Comparison of ENCODE assay signal across 22 cellular contexts in the genomic region with DNA sequence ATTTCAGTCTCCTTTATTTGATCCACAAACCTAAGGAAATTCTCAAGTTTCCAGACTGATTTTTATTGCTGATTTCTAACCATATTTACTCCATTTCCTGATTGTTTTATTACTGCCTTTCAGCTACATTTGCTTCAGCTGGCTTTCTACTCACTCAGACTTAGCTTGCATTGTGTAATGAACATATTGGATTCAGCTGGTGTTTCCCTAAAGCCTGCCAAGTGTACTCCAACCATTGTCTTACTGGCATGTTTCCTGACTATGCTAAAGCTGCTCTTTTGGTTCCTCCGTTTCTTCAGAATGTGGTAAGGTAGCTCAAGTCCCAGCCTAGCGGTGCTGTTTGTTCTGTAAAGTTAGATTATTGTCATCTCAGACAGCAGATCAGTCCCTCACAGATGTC. TPM values are rescaled to one million over a fixed set of nuclear protein-coding genes. Genes with fewer than 3 reads are reported as not detected.
DNase-seq lines count a peak whose midpoint lies in the region; ATAC-seq and TF ChIP-seq lines count a peak whose summit lies in the region.
"Had no signal": no experiment of that assay in that cellular context is flagged by ENCODE, and none has a peak within 500 bp of the region (broad histone marks: within the 10 kb centered on the region; RNA-seq: fewer than 3 reads in every experiment).

No MANE protein-coding gene starts in this region.

- in situ Hi-C loops in G401 (cut with HindIII; ENCODE audit: low sequenced_read_pairs): no loop called here

- H3K4me3 ChIP-seq in fibroblast of the aortic adventitia (ENCODE audit: low read depth, low read length) (no peak overlapping the region), skeletal muscle cell (ENCODE audit: low read depth, low read length) (no peak overlapping the region)
- H3K4me3 ChIP-seq: GM12878, HAP-1, left lung, right atrium auricular region had no signal

- ATAC-seq in HG03025 (IDR thresholded peaks at IDR 0.05; ENCODE audit: low FRiP score, unreplicated experiment): no peak
- ATAC-seq: activated CD8-positive, alpha-beta memory T cell treated with anti-CD3 and anti-CD28 coated beads, Interleukin-2, amount 10 ng/mL, durations not matched to agents 7 days and 5 days; activated T-helper 17 cell treated with anti-CD3 and anti-CD28 coated beads, Interleukin-2, amount 50 U/mL, for 72 hours; GM12878; left lung; stimulated activated memory B cell treated with anti-CD40 and anti-IgM and Interleukin-4, amounts not matched to agents 10 μg/mL and 1 μg/mL and 100 μg/mL, for 72 hours had no signal

- TF ChIP-seq CTCF in fibroblast of the aortic adventitia (IDR thresholded peaks at IDR 0.05; ENCODE audit: insufficient read depth, low read length): no peak

- DNase-seq in G401 (ENCODE audit: low spot score) (peak; percentile 58), NCI-H446 treated with DMSO at 0.1 percent for 48 hours (lab: John Stamatoyannopoulos, UW) (peak; percentile 40), fibroblast of the aortic adventitia (ENCODE audit: low read depth) (peak; percentile 2), skeletal muscle cell (ENCODE audit: low read depth) (peak; percentile 26), NOMO-1 treated with DMSO at 0.1 percent for 48 hours (lab: John Stamatoyannopoulos, UW; ENCODE audit: unreplicated experiment) (no peak), SK-N-DZ (ENCODE audit: low spot score) (no peak)
- DNase-seq: activated CD4-positive, alpha-beta T cell treated with anti-CD3 and anti-CD28 coated beads for 4 hours; activated CD8-positive, alpha-beta memory T cell treated with anti-CD3 and anti-CD28 coated beads, Interleukin-2, amount 10 ng/mL, durations not matched to agents 7 days and 5 days; activated naive CD8-positive, alpha-beta T cell treated with anti-CD3 and anti-CD28 coated beads, Interleukin-2, amount 10 ng/mL, durations not matched to agents 7 days and 5 days; BE2C; erythroblast; glutamatergic neuron; left lung; NCI-H1694 treated with DMSO at 0.1 percent for 48 hours; nucleus accumbens had no signal

RNA-seq across cellular contexts. Expression of gene GLRA2, which starts 53.2 kb away (rescaled TPM):
- total RNA-seq in G401 (2014; rRNA removed; shearing (Covaris generic)): not detected in 2 replicates
- total RNA-seq in fibroblast of the aortic adventitia (ENCODE audit: low replicate concordance): not detected in 2 replicates
- not detected in 2 replicates for polyA plus RNA-seq in SK-N-DZ (2014; cell fraction: cytosol; rRNA removed)
- polyA plus RNA-seq in SK-N-DZ (2014; cell fraction: nucleus; rRNA removed): not detected in 2 replicates
- total RNA-seq: activated CD8-positive, alpha-beta memory T cell treated with anti-CD3 and anti-CD28 coated beads, Interleukin-2, amount 10 ng/mL, durations not matched to agents 7 days and 5 days; activated naive CD8-positive, alpha-beta T cell treated with anti-CD3 and anti-CD28 coated beads, Interleukin-2, amount 10 ng/mL, durations not matched to agents 7 days and 5 days; activated T-helper 17 cell treated with anti-CD3 and anti-CD28 coated beads, Interleukin-2, amount 50 U/mL, for 72 hours; GM12878; left lung; right atrium auricular region had no signal
- polyA plus RNA-seq: IgD-negative memory B cell had no signal

Comparison
In these comparisons a context has a peak if more than half of its experiments do, and no peak if none do; other contexts are left out.
1. DNase-seq: peak in G401 (single experiment), NCI-H446 treated with DMSO at 0.1 percent for 48 hours (single experiment), fibroblast of the aortic adventitia (single experiment) and skeletal muscle cell (single experiment); none in NOMO-1 treated with DMSO at 0.1 percent for 48 hours (single experiment) and SK-N-DZ (single experiment).